In the genomic region with DNA sequence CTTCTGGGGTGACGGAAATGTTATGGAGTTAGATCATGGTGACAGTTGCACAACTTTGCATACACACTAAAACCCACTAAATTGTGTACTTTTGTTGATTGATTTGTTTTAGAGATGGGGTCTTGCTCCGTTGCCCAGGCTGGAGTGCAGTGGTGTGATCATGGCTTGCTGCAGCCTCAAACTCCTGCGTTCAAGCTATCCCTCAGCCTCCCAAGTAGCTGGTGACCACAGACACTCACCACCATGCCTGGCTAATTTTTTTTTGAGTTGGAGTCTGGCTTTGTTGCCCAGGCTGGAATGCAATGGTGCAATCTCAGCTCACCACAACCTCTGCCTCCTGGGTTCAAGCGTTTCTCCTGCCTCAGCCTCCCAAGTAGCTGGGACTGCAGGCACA, we compare ENCODE assay signal across 7 cellular contexts. TPM values are rescaled to one million over a fixed set of nuclear protein-coding genes. Genes with fewer than 3 reads are reported as not detected.
DNase-seq lines count a peak whose midpoint lies in the region; ATAC-seq, FAIRE-seq and TF ChIP-seq lines count a peak whose summit lies in the region.
"Not testable (repeated sequence)": the region's sequence is repeated elsewhere in the genome, so short reads cannot be mapped to it uniquely, and the experiment has no call there.

No MANE protein-coding gene starts in this region.

- H3K4me3 Mint-ChIP-seq in activated naive CD8-positive, alpha-beta T cell treated with anti-CD3 and anti-CD28 coated beads, Interleukin-2, amount 50 U/mL, for 24 hours; stimulated activated naive B cell treated with anti-CD40 and anti-IgM and Interleukin-4, amounts not matched to agents 10 μg/mL and 1 μg/mL and 100 μg/mL, for 72 hours: not testable (repeated sequence)
- H3K4me3 Mint-ChIP-seq in naive B cell = peak overlapping the region in 6 of 8 donors; percentile 2 to 77 (median 43)

- H3K36me3 ChIP-seq in BLaER1 treated with 17β-estradiol and CSF1 and Interleukin-3, amounts not matched to agents 10 nM and 100 nM; PC-3 (ENCODE audit: low read depth, low read length); H1 (ENCODE audit: control insufficient read depth in 2 of 4, insufficient read depth in 4 of 4, low read length in 3 of 4): not testable (repeated sequence)

- H4K8ac ChIP-seq in H1 (ENCODE audit: extremely low read depth, insufficient read depth, low read length) = not testable (repeated sequence)

- H3K4me2 ChIP-seq in BLaER1 treated with 17β-estradiol and CSF1 and Interleukin-3, amounts not matched to agents 10 nM and 100 nM = peak overlapping the region; percentile 74 to 97 (median 90)
- peak overlapping the region; percentile 4; the same call in 1 of the 2 replicates for H3K4me2 ChIP-seq in PC-3 (ENCODE audit: low read length)
- not testable (repeated sequence) for H3K4me2 ChIP-seq in H1 (ENCODE audit: insufficient read depth in 1 of 2, low read depth in 2 of 2, low read length in 2 of 2)

- not testable (repeated sequence) for H3K56ac ChIP-seq in H1 (replicated peaks; ENCODE audit: insufficient read length, low read depth, low read length)

- not testable (repeated sequence) for H2BK20ac ChIP-seq in H1 (ENCODE audit: low read length)

- H3K4me3 ChIP-seq in BLaER1 treated with 17β-estradiol and CSF1 and Interleukin-3, amounts not matched to agents 10 nM and 100 nM; HL-60 (replicated peaks; ENCODE audit: insufficient read depth, low read length); PC-3 (ENCODE audit: low read length); H1 (ENCODE audit: extremely low read depth in 1 of 4, insufficient read depth in 2 of 4, low read depth in 3 of 4, low read length in 4 of 4): not testable (repeated sequence)

- FAIRE-seq in H1 (lab: Jason Lieb, UNC) = not testable (repeated sequence)

- not testable (repeated sequence) for H3K9me3 Mint-ChIP-seq in activated naive CD8-positive, alpha-beta T cell treated with anti-CD3 and anti-CD28 coated beads, Interleukin-2, amount 50 U/mL, for 24 hours; naive B cell; stimulated activated naive B cell treated with anti-CD40 and anti-IgM and Interleukin-4, amounts not matched to agents 10 μg/mL and 1 μg/mL and 100 μg/mL, for 72 hours

- H3K79me1 ChIP-seq in H1 (ENCODE audit: low read depth, low read length) = not testable (repeated sequence)

- H2AFZ ChIP-seq in PC-3 (ENCODE audit: low read length); H1 (ENCODE audit: low read length): not testable (repeated sequence)

- TF ChIP-seq RAD21 in H1 (IDR thresholded peaks at IDR 0.05 in 1 of 2, conservative IDR thresholded peaks at IDR 0.05 in 1 of 2; ENCODE audit: low read depth in 2 of 2, low read length in 2 of 2) = not testable (repeated sequence)

- not testable (repeated sequence) for H2BK12ac ChIP-seq in H1 (ENCODE audit: low read depth, low read length)

- H2BK5ac ChIP-seq in H1 (ENCODE audit: low read depth, low read length) = not testable (repeated sequence)

- not testable (repeated sequence) for H3K9me3 ChIP-seq in BLaER1 treated with 17β-estradiol and CSF1 and Interleukin-3, amounts not matched to agents 10 nM and 100 nM (replicated peaks in 1 of 11); PC-3 (ENCODE audit: low read length); H1 (ENCODE audit: insufficient read depth in 2 of 2, low read depth in 1 of 2, low read length in 1 of 2)

- not testable (repeated sequence) for TF ChIP-seq EP300 in H1 (IDR thresholded peaks at IDR 0.05; ENCODE audit: borderline replicate concordance in 1 of 2, low read depth in 2 of 2, low read length in 2 of 2)

- H3K4me1 ChIP-seq in BLaER1 treated with 17β-estradiol and CSF1 and Interleukin-3, amounts not matched to agents 10 nM and 100 nM = peaks cover 95 to 100% (median 98%) of the 10 kb centered on the region in 10 experiments
- H3K4me1 ChIP-seq in PC-3 (ENCODE audit: insufficient read depth, low read length) (peaks cover 18% of the 10 kb centered on the region), H1 (replicated peaks in 1 of 4; ENCODE audit: control insufficient read depth in 3 of 4, insufficient read depth in 4 of 4, low read length in 3 of 4) (peaks cover 0 to 11% (median 9%) of the 10 kb centered on the region in 4 experiments; a peak in 5 of 7 replicates)

- not testable (repeated sequence) for H3K36me3 Mint-ChIP-seq in activated naive CD8-positive, alpha-beta T cell treated with anti-CD3 and anti-CD28 coated beads, Interleukin-2, amount 50 U/mL, for 24 hours (ENCODE audit: low read depth); naive B cell; stimulated activated naive B cell treated with anti-CD40 and anti-IgM and Interleukin-4, amounts not matched to agents 10 μg/mL and 1 μg/mL and 100 μg/mL, for 72 hours

- H3K27ac Mint-ChIP-seq in activated naive CD8-positive, alpha-beta T cell treated with anti-CD3 and anti-CD28 coated beads, Interleukin-2, amount 50 U/mL, for 24 hours = peak overlapping the region; percentile 52
- H3K27ac Mint-ChIP-seq in naive B cell = peak overlapping the region in 4 of 6 donors; percentile 1 to 84 (median 54)
- peak overlapping the region; percentile 27 for H3K27ac Mint-ChIP-seq in stimulated activated naive B cell treated with anti-CD40 and anti-IgM and Interleukin-4, amounts not matched to agents 10 μg/mL and 1 μg/mL and 100 μg/mL, for 72 hours

- not testable (repeated sequence) for H4K20me1 ChIP-seq in BLaER1 treated with 17β-estradiol and CSF1 and Interleukin-3, amounts not matched to agents 10 nM and 100 nM; PC-3 (ENCODE audit: low read length); H1 (replicated peaks in 1 of 2; ENCODE audit: control insufficient read depth in 1 of 2, insufficient read depth in 2 of 2, low read length in 2 of 2)

- H3K4me1 Mint-ChIP-seq in activated naive CD8-positive, alpha-beta T cell treated with anti-CD3 and anti-CD28 coated beads, Interleukin-2, amount 50 U/mL, for 24 hours = peaks cover 73% of the 10 kb centered on the region
- peaks cover 64 to 99% (median 89%) of the 10 kb centered on the region in 3 donors for H3K4me1 Mint-ChIP-seq in naive B cell
- peaks cover 59 to 84% of the 10 kb centered on the region in 2 donors for H3K4me1 Mint-ChIP-seq in stimulated activated naive B cell treated with anti-CD40 and anti-IgM and Interleukin-4, amounts not matched to agents 10 μg/mL and 1 μg/mL and 100 μg/mL, for 72 hours

- not testable (repeated sequence) for H2BK120ac ChIP-seq in H1 (replicated peaks; ENCODE audit: low read depth, low read length)

- not testable (repeated sequence) for H3K4ac ChIP-seq in H1 (replicated peaks; ENCODE audit: insufficient read length, low read depth, low read length)

- TF ChIP-seq CTCF in HL-60 (IDR thresholded peaks at IDR 0.05; ENCODE audit: insufficient read depth, low read length); PC-3 (conservative IDR thresholded peaks at IDR 0.05; ENCODE audit: low read depth, low read length); H1 (IDR thresholded peaks at IDR 0.05; ENCODE audit: control extremely low read depth in 1 of 3, insufficient read depth in 1 of 3, low read depth in 1 of 3, low read length in 3 of 3): not testable (repeated sequence)

- not testable (repeated sequence) for H3K18ac ChIP-seq in H1 (ENCODE audit: extremely low read depth, low read length)

- not testable (repeated sequence) for H3K27me3 Mint-ChIP-seq in activated naive CD8-positive, alpha-beta T cell treated with anti-CD3 and anti-CD28 coated beads, Interleukin-2, amount 50 U/mL, for 24 hours; naive B cell; stimulated activated naive B cell treated with anti-CD40 and anti-IgM and Interleukin-4, amounts not matched to agents 10 μg/mL and 1 μg/mL and 100 μg/mL, for 72 hours

- not testable (repeated sequence) for H4K5ac ChIP-seq in H1 (ENCODE audit: insufficient read length, low read depth, low read length)

- TF ChIP-seq POLR2A in H1 (IDR thresholded peaks at IDR 0.05; ENCODE audit: control extremely low read depth in 1 of 2, low read depth in 2 of 2, low read length in 2 of 2) = not testable (repeated sequence)

- POLR2A ChIA-PET in PC-3 (lab: Charles Lee; ENCODE audit: unreplicated experiment) = not testable (repeated sequence)
- POLR2A ChIA-PET in H1 (lab: Charles Lee; ENCODE audit: partially characterized antibody) = interaction anchor here (0.7 kb wide), 1 partner anchor 30 kb away, joined by 3 read pairs; no protein-coding TSS in a partner anchor

- H3K23ac ChIP-seq in H1 (ENCODE audit: insufficient read length) = not testable (repeated sequence)

- not testable (repeated sequence) for H3K14ac ChIP-seq in H1 (ENCODE audit: insufficient read length)

- H3K27ac ChIP-seq in BLaER1 treated with 17β-estradiol and CSF1 and Interleukin-3, amounts not matched to agents 10 nM and 100 nM = peak overlapping the region in 10 of 11 experiments; percentile 55 to 100 (median 98); a peak in 20 of 22 replicates
- peak overlapping the region; percentile 31 for H3K27ac ChIP-seq in HL-60 (replicated peaks)
- not testable (repeated sequence) for H3K27ac ChIP-seq in PC-3 (ENCODE audit: low read length); H1 (ENCODE audit: low read depth, low read length)

- H3K27me3 ChIP-seq in BLaER1 treated with 17β-estradiol and CSF1 and Interleukin-3, amounts not matched to agents 10 nM and 100 nM; HL-60 (ENCODE audit: insufficient read depth, poor library complexity, severe bottlenecking); PC-3 (ENCODE audit: low read length); H1 (replicated peaks in 1 of 4; ENCODE audit: control insufficient read depth in 3 of 4, extremely low read depth in 1 of 4, insufficient read depth in 3 of 4, low read length in 3 of 4): not testable (repeated sequence)

- H3K9me2 ChIP-seq in PC-3 (replicated peaks; ENCODE audit: low read length) = not testable (repeated sequence)

- not testable (repeated sequence) for H3K23me2 ChIP-seq in H1 (ENCODE audit: low read depth, low read length)

- intact Hi-C loops in PC-3 (cut with micrococcal nuclease) = not testable (repeated sequence)

- peak overlapping the region in 10 of 11 experiments; percentile 28 to 91 (median 86); a peak in 16 of 22 replicates for H3K9ac ChIP-seq in BLaER1 treated with 17β-estradiol and CSF1 and Interleukin-3, amounts not matched to agents 10 nM and 100 nM
- H3K9ac ChIP-seq in PC-3 (ENCODE audit: low read length); H1 (replicated peaks in 1 of 4; ENCODE audit: extremely low read depth in 1 of 4, low read depth in 3 of 4, low read length in 3 of 4): not testable (repeated sequence)

- H3F3A ChIP-seq in PC-3 (ENCODE audit: low read length, unreplicated experiment) = not testable (repeated sequence)

- H3K79me2 ChIP-seq in PC-3 (ENCODE audit: low read length); H1 (ENCODE audit: control insufficient read depth in 1 of 2, insufficient read depth in 2 of 2, low read length in 2 of 2): not testable (repeated sequence)

- H2BK15ac ChIP-seq in H1 (ENCODE audit: low read length) = not testable (repeated sequence)

- ATAC-seq in PC-3; activated naive CD8-positive, alpha-beta T cell treated with anti-CD3 and anti-CD28 coated beads, Interleukin-2, amount 50 U/mL, for 24 hours; naive B cell (ENCODE audit: low read depth in 2 of 2); stimulated activated naive B cell treated with anti-CD40 and anti-IgM and Interleukin-4, amounts not matched to agents 10 μg/mL and 1 μg/mL and 100 μg/mL, for 72 hours (replicated peaks): not testable (repeated sequence)

- DNase-seq in HL-60 (ENCODE audit: low read depth in 1 of 2, low spot score in 1 of 2); PC-3; activated naive CD8-positive, alpha-beta T cell treated with anti-CD3 and anti-CD28 coated beads, Interleukin-2, amount 50 U/mL, for 24 hours; H1 (ENCODE audit: low read depth in 1 of 2, low spot score in 2 of 2); naive B cell; stimulated activated naive B cell treated with anti-CD40 and anti-IgM and Interleukin-4, amounts not matched to agents 10 μg/mL and 1 μg/mL and 100 μg/mL, for 72 hours: not testable (repeated sequence)

- not testable (repeated sequence) for H4K91ac ChIP-seq in H1 (replicated peaks; ENCODE audit: insufficient read length, low read length)

- 86% methylated on average over 4 of the region's 4 CpGs; no CpG with 5 or more reads in 1 of the 2 experiments for WGBS in H1 (ENCODE audit: extremely low coverage in 1 of 2, insufficient coverage in 1 of 2, insufficient read length in 1 of 2, insufficient replicate concordance in 2 of 2, low coverage in 1 of 2, low lambda C conversion rate in 2 of 2, missing lambda C conversion rate in 1 of 2), 2 experiments

- 0 out of 2 replicates have a peak overlapping the region, but pooled peaks have one; percentile 39 for H2AK5ac ChIP-seq in H1 (ENCODE audit: low read depth, low read length)

- BruUV-seq in PC-3 (replicated peaks; lab: Mats Ljungman, UMichigan) = not testable (repeated sequence)

- CTCF ChIA-PET in PC-3 (lab: Charles Lee) = not testable (repeated sequence)
- CTCF ChIA-PET in H1 (lab: Charles Lee; ENCODE audit: partially characterized antibody) = interaction anchor here (0.8 to 1.6 kb wide), 6 partner anchors 9 to 144 kb away, joined by 3 to 7 read pairs (median 4); no protein-coding TSS in a partner anchor

RNA-seq across cellular contexts. Expression of a gene that starts 39.0 kb away (rescaled TPM):
- 56.5 and 59.3 TPM in 2 replicates for total RNA-seq in PC-3 (2014; rRNA removed)
- total RNA-seq in H1 (2021; fragmentation: NEBNext Ultra II Directional; extraction: Animal tissue kit (Norgen Biotek cat#: 25700)) = 57.7 and 60.1 TPM in 2 replicates
- 109 and 131 TPM in 2 replicates for polyA plus RNA-seq in H1 (2011; rRNA removed)
- 71.9 TPM for polyA plus RNA-seq in H1 (2011; cell fraction: cytosol; rRNA removed)
- 75.2 TPM for polyA plus RNA-seq in H1 (2011; cell fraction: nucleus; rRNA removed)
- polyA plus RNA-seq in H1 (2012, experiment 1 of 2) = 32.3 to 58.0 TPM (median 56.1 TPM) in 4 replicates
- polyA plus RNA-seq in H1 (2012, experiment 2 of 2) = 61.6 TPM
- polyA plus RNA-seq in H1 (2013, experiment 1 of 2) = 53.7 TPM
- polyA plus RNA-seq in H1 (2013, experiment 2 of 2) = 52.7 TPM
- 16.3 and 19.0 TPM in 2 replicates for polyA minus RNA-seq in H1 (2011; rRNA and poly(A)+ RNA removed)
- 49.0 TPM for polyA minus RNA-seq in H1 (2011; cell fraction: cytosol; rRNA and poly(A)+ RNA removed)
- 23.7 TPM for polyA minus RNA-seq in H1 (2011; cell fraction: nucleus; rRNA and poly(A)+ RNA removed)
- polyA plus RNA-seq in naive B cell (ENCODE audit: low read depth in 6 of 6) = 100 to 1,000 TPM in 5 of 6 donors, 10 to 100 TPM in 1; 80.1 to 189 (median 157) TPM
